ENCODE assay signal across 1 cellular context in genomic region chr9:122265265-122265900, GRCh38.
TF ChIP-seq lines count a peak whose summit lies in the region.

No MANE protein-coding gene starts in this region.

TF ChIP-seq in K562, 482 proteins besides CTCF, POLR2A, EP300 and RAD21 (continues in another document):
- TF ChIP-seq TRIM25 (IDR thresholded peaks at IDR 0.05; ENCODE audit: borderline replicate concordance) = no peak
- no peak for TF ChIP-seq ZNF511 (CRISPR knock-in tag; IDR thresholded peaks at IDR 0.05)
- TF ChIP-seq ADNP (tag; IDR thresholded peaks at IDR 0.05) = no peak
- TF ChIP-seq CC2D1A (IDR thresholded peaks at IDR 0.05) = no peak
- TF ChIP-seq MTA1 (IDR thresholded peaks at IDR 0.05; ENCODE audit: borderline replicate concordance) = peak; percentile 20
- no peak for TF ChIP-seq E2F4 (CRISPR knock-in tag; IDR thresholded peaks at IDR 0.05; ENCODE audit: low read depth)
- TF ChIP-seq MAZ (CRISPR knock-in tag; conservative IDR thresholded peaks at IDR 0.05 in 1 of 2, IDR thresholded peaks at IDR 0.05 in 1 of 2) = no peak
- peak; percentile 41 for TF ChIP-seq CBFA2T2 (conservative IDR thresholded peaks at IDR 0.05)
- peak; percentile 28 for TF ChIP-seq BACH1 (tag; IDR thresholded peaks at IDR 0.05)
- no peak for TF ChIP-seq HDGF (IDR thresholded peaks at IDR 0.05)
- no peak for TF ChIP-seq PCBP1 (IDR thresholded peaks at IDR 0.05; ENCODE audit: low read depth, low read length, poor library complexity, severe bottlenecking)
- no peak for TF ChIP-seq ZNF717 (CRISPR knock-in tag; IDR thresholded peaks at IDR 0.05)
- no peak for TF ChIP-seq ID3 (CRISPR knock-in tag; IDR thresholded peaks at IDR 0.05)
- no peak for TF ChIP-seq ID3 (tag; IDR thresholded peaks at IDR 0.05)
- peak; percentile 73 for TF ChIP-seq ELF2 (CRISPR knock-in tag; IDR thresholded peaks at IDR 0.05)
- no peak for TF ChIP-seq JUN (IDR thresholded peaks at IDR 0.05; ENCODE audit: borderline replicate concordance, low read depth, low read length)
- no peak for TF ChIP-seq JUN (CRISPR knock-in tag; IDR thresholded peaks at IDR 0.05; ENCODE audit: borderline replicate concordance)
- TF ChIP-seq MCM5 (IDR thresholded peaks at IDR 0.05; ENCODE audit: low read depth) = no peak
- no peak for TF ChIP-seq KLF13 (tag; IDR thresholded peaks at IDR 0.05; ENCODE audit: borderline replicate concordance, low read depth)
- no peak for TF ChIP-seq SMC3 (conservative IDR thresholded peaks at IDR 0.05; ENCODE audit: insufficient read depth, low read depth, low read length)
- TF ChIP-seq MCM7 (IDR thresholded peaks at IDR 0.05) = no peak
- TF ChIP-seq RBM34 (IDR thresholded peaks at IDR 0.05; ENCODE audit: borderline replicate concordance, insufficient read depth, low read length) = no peak
- no peak for TF ChIP-seq CCNT2 (IDR thresholded peaks at IDR 0.05; ENCODE audit: borderline replicate concordance, extremely low read depth, insufficient read length, low read depth, low read length)
- TF ChIP-seq RAD51 (IDR thresholded peaks at IDR 0.05; ENCODE audit: borderline replicate concordance, low read depth) = peak; percentile 88
- TF ChIP-seq POLR3A (IDR thresholded peaks at IDR 0.05; ENCODE audit: borderline replicate concordance, extremely low read depth, insufficient read depth, insufficient read length) = no peak
- no peak for TF ChIP-seq CHCHD3 (CRISPR knock-in tag; IDR thresholded peaks at IDR 0.05)
- no peak for TF ChIP-seq BRF2 (IDR thresholded peaks at IDR 0.05; ENCODE audit: borderline replicate concordance, insufficient read depth, insufficient read length)
- TF ChIP-seq BRD9 (IDR thresholded peaks at IDR 0.05; ENCODE audit: low read depth, partially characterized antibody) = no peak
- TF ChIP-seq ZNF76 (CRISPR knock-in tag; IDR thresholded peaks at IDR 0.05; ENCODE audit: borderline replicate concordance) = no peak
- TF ChIP-seq ZNF212 (CRISPR knock-in tag; IDR thresholded peaks at IDR 0.05) = no peak
- no peak for TF ChIP-seq MAFK (IDR thresholded peaks at IDR 0.05; ENCODE audit: low read length)
- TF ChIP-seq SP2 (IDR thresholded peaks at IDR 0.05; ENCODE audit: extremely low read depth, low read depth, low read length, poor library complexity, severe bottlenecking) = no peak
- TF ChIP-seq POLR2H (tag; IDR thresholded peaks at IDR 0.05; ENCODE audit: low read depth) = peak; percentile 19; the same call in 1 of the 2 replicates
- no peak for TF ChIP-seq CREB3L1 (IDR thresholded peaks at IDR 0.05; ENCODE audit: borderline replicate concordance, low read depth)
- TF ChIP-seq THRB (CRISPR knock-in tag; conservative IDR thresholded peaks at IDR 0.05) = no peak
- no peak for TF ChIP-seq ESRRB (CRISPR knock-in tag; IDR thresholded peaks at IDR 0.05; ENCODE audit: borderline replicate concordance)
- no peak for TF ChIP-seq KLF10 (CRISPR knock-in tag; IDR thresholded peaks at IDR 0.05)
- peak; percentile 77 for TF ChIP-seq USF1 (CRISPR knock-in tag; IDR thresholded peaks at IDR 0.05)
- no peak for TF ChIP-seq SRSF1 (IDR thresholded peaks at IDR 0.05; ENCODE audit: low read depth, low read length)
- no peak for TF ChIP-seq KDM2B (CRISPR knock-in tag; IDR thresholded peaks at IDR 0.05)
- no peak for TF ChIP-seq XRCC4 (IDR thresholded peaks at IDR 0.05; ENCODE audit: extremely low read depth, insufficient read depth, insufficient read length)
- peak; percentile 30 for TF ChIP-seq PHF20 (IDR thresholded peaks at IDR 0.05; ENCODE audit: partially characterized antibody)
- no peak for TF ChIP-seq ZNF395 (CRISPR knock-in tag; IDR thresholded peaks at IDR 0.05)
- peak; percentile 53; the same call in 1 of the 2 replicates for TF ChIP-seq CREB1 (IDR thresholded peaks at IDR 0.05)
- TF ChIP-seq CREB1 (CRISPR knock-in tag; IDR thresholded peaks at IDR 0.05) = no peak
- no peak for TF ChIP-seq HNRNPH1 (optimal IDR thresholded peaks at IDR 0.05; ENCODE audit: low read depth, low read length)
- peak; percentile 94 for TF ChIP-seq TFE3 (CRISPR knock-in tag; IDR thresholded peaks at IDR 0.05)
- TF ChIP-seq NFE2 (IDR thresholded peaks at IDR 0.05; ENCODE audit: low read depth) = no peak
- TF ChIP-seq SAP30 (IDR thresholded peaks at IDR 0.05; ENCODE audit: borderline replicate concordance, insufficient read depth, low read depth, low read length, poor library complexity, severe bottlenecking) = no peak
- no peak for TF ChIP-seq EGR1 (conservative IDR thresholded peaks at IDR 0.05)
- TF ChIP-seq MEF2A (IDR thresholded peaks at IDR 0.05; ENCODE audit: control insufficient read depth, low read depth, low read length) = no peak
- no peak for TF ChIP-seq BCL6 (CRISPR knock-in tag; IDR thresholded peaks at IDR 0.05)
- no peak for TF ChIP-seq BDP1 (IDR thresholded peaks at IDR 0.05; ENCODE audit: insufficient read depth, insufficient read length)
- no peak for TF ChIP-seq ZNF324 (CRISPR knock-in tag; IDR thresholded peaks at IDR 0.05)
- TF ChIP-seq ZNF23 (CRISPR knock-in tag; IDR thresholded peaks at IDR 0.05) = no peak
- TF ChIP-seq NCOA6 (IDR thresholded peaks at IDR 0.05) = no peak
- no peak for TF ChIP-seq PML (IDR thresholded peaks at IDR 0.05; ENCODE audit: low read length)
- no peak for TF ChIP-seq ZNF431 (CRISPR knock-in tag; IDR thresholded peaks at IDR 0.05)
- peak; percentile 95 for TF ChIP-seq CREM (IDR thresholded peaks at IDR 0.05; ENCODE audit: low read depth)
- no peak for TF ChIP-seq NCOA1 (IDR thresholded peaks at IDR 0.05; ENCODE audit: low read depth)
- TF ChIP-seq RBBP5 (IDR thresholded peaks at IDR 0.05; ENCODE audit: borderline replicate concordance, insufficient read depth, low read length, poor library complexity, severe bottlenecking) = no peak
- TF ChIP-seq KAT7 (CRISPR knock-in tag; IDR thresholded peaks at IDR 0.05; ENCODE audit: borderline replicate concordance) = no peak
- peak; percentile 89 for TF ChIP-seq TOE1 (IDR thresholded peaks at IDR 0.05; ENCODE audit: borderline replicate concordance)
- TF ChIP-seq TOE1 (CRISPR knock-in tag; IDR thresholded peaks at IDR 0.05; ENCODE audit: borderline replicate concordance, low read depth) = no peak
- no peak for TF ChIP-seq RBM22 (IDR thresholded peaks at IDR 0.05; ENCODE audit: low read depth, low read length, poor library complexity, severe bottlenecking)
- TF ChIP-seq ZNF239 (CRISPR knock-in tag; IDR thresholded peaks at IDR 0.05) = no peak
- peak in 1 of 2 experiments; percentile 40; a peak in 2 of 4 replicates for TF ChIP-seq ZNF639 (CRISPR knock-in tag; conservative IDR thresholded peaks at IDR 0.05 in 1 of 2, IDR thresholded peaks at IDR 0.05 in 1 of 2)
- TF ChIP-seq HOXB6 (CRISPR knock-in tag; IDR thresholded peaks at IDR 0.05; ENCODE audit: borderline replicate concordance) = no peak
